Comparison of ENCODE assay signal across 8 cellular contexts in genomic region chr6:157045831-157046454, GRCh38.
A peak's percentile ranks its signal among the peaks of the same experiment; 100 is the strongest.
DNase-seq lines count a peak whose midpoint lies in the region; ATAC-seq and TF ChIP-seq lines count a peak whose summit lies in the region.

No MANE protein-coding gene starts in this region.

- H3K4me3 Mint-ChIP-seq in activated naive CD4-positive, alpha-beta T cell treated with anti-CD3 and anti-CD28 coated beads, Interleukin-2, amount 10 ng/mL, durations not matched to agents 7 days and 5 days = no peak overlapping the region

- intact Hi-C loops in adrenal gland (cut with DNase I) = loop anchor here in 1 of 2 donors (10.0 kb wide), 1 partner anchor 229 kb away; no protein-coding TSS in a partner anchor

- H3K4me3 ChIP-seq in KMS-11 (IDR thresholded peaks at IDR 0.05; ENCODE audit: insufficient read depth, low read depth, low read length) (no peak overlapping the region), adrenal gland (peak overlapping the region in 1 of 4 donors; percentile 4), liver (ENCODE audit: low read depth in 1 of 3, low read length in 3 of 3) (no peak overlapping the region)

- H3K27ac Mint-ChIP-seq in activated naive CD4-positive, alpha-beta T cell treated with anti-CD3 and anti-CD28 coated beads, Interleukin-2, amount 10 ng/mL, durations not matched to agents 7 days and 5 days = no peak overlapping the region

- H3K36me3 Mint-ChIP-seq in activated naive CD4-positive, alpha-beta T cell treated with anti-CD3 and anti-CD28 coated beads, Interleukin-2, amount 10 ng/mL, durations not matched to agents 7 days and 5 days = peaks cover 4% of the 10 kb centered on the region

- H3K79me2 ChIP-seq in KMS-11 (ENCODE audit: insufficient read depth, low read depth) = peaks cover 14% of the 10 kb centered on the region

- peaks cover 8% of the 10 kb centered on the region; the same call in 1 of the 2 replicates for H4K20me1 ChIP-seq in KMS-11 (ENCODE audit: insufficient read depth)

- no peak overlapping the region for H3K9ac ChIP-seq in KMS-11
- no peak overlapping the region for H3K9ac ChIP-seq in liver (ENCODE audit: low read depth in 1 of 2, low read length in 2 of 2)

- CTCF ChIA-PET in activated naive CD4-positive, alpha-beta T cell treated with anti-CD3 and anti-CD28 coated beads, Interleukin-2, amount 10 ng/mL, durations not matched to agents 7 days and 5 days (lab: Charles Lee) = interaction anchor here (0.6 to 2.9 kb wide), 8 partner anchors 9 to 139 kb away, joined by 3 to 17 read pairs (median 4); no protein-coding TSS in a partner anchor

- no peak for TF ChIP-seq POLR2A in adrenal gland (IDR thresholded peaks at IDR 0.05)

- TF ChIP-seq RAD21 in liver (IDR thresholded peaks at IDR 0.05) = peak; percentile 66 to 82

- H3K27ac ChIP-seq in KMS-11 (no peak overlapping the region), adrenal gland (no peak overlapping the region), liver (ENCODE audit: low read depth in 1 of 2, low read length in 2 of 2) (no peak overlapping the region)

- peak; percentile 66 for TF ChIP-seq CTCF in KMS-11 (conservative IDR thresholded peaks at IDR 0.05; ENCODE audit: low read depth, low read length)
- TF ChIP-seq CTCF in adrenal gland (IDR thresholded peaks at IDR 0.05) = peak; percentile 29 to 68 (median 56)
- peak; percentile 40 for TF ChIP-seq CTCF in liver (IDR thresholded peaks at IDR 0.05; ENCODE audit: low read depth, low read length, missing input control)

- H3K27me3 ChIP-seq in KMS-11 (ENCODE audit: insufficient read depth, low read depth) (no peaks in the 10 kb centered on the region), adrenal gland (no peaks in the 10 kb centered on the region), liver (ENCODE audit: control insufficient read depth in 4 of 4, insufficient read depth in 4 of 4, low read length in 3 of 4) (no peaks in the 10 kb centered on the region)

- 8 to 46% (median 34%) methylated on average over 2 of the region's 2 CpGs for WGBS in adrenal gland, 4 donors
- WGBS in liver = 42% methylated on average over 2 of the region's 2 CpGs

- no peaks in the 10 kb centered on the region for H3K27me3 Mint-ChIP-seq in activated naive CD4-positive, alpha-beta T cell treated with anti-CD3 and anti-CD28 coated beads, Interleukin-2, amount 10 ng/mL, durations not matched to agents 7 days and 5 days

- H3K9me3 ChIP-seq in adrenal gland (replicated peaks in 1 of 3) = no peaks in the 10 kb centered on the region
- no peaks in the 10 kb centered on the region for H3K9me3 ChIP-seq in liver (ENCODE audit: control insufficient read depth in 4 of 4, low read length in 3 of 4)

- ATAC-seq in GM18868 (IDR thresholded peaks at IDR 0.05; ENCODE audit: unreplicated experiment) (no peak), HG02678 (IDR thresholded peaks at IDR 0.05; ENCODE audit: unreplicated experiment) (no peak)

- H3K36me3 ChIP-seq in KMS-11 (ENCODE audit: insufficient read depth) (no peaks in the 10 kb centered on the region), adrenal gland (replicated peaks in 1 of 2) (no peaks in the 10 kb centered on the region), liver (ENCODE audit: control insufficient read depth in 4 of 4, insufficient read depth in 3 of 4, low read depth in 1 of 4, low read length in 3 of 4) (no peaks in the 10 kb centered on the region)

- no peaks in the 10 kb centered on the region for H3K9me3 Mint-ChIP-seq in activated naive CD4-positive, alpha-beta T cell treated with anti-CD3 and anti-CD28 coated beads, Interleukin-2, amount 10 ng/mL, durations not matched to agents 7 days and 5 days

- no peaks in the 10 kb centered on the region for H3K4me1 Mint-ChIP-seq in activated naive CD4-positive, alpha-beta T cell treated with anti-CD3 and anti-CD28 coated beads, Interleukin-2, amount 10 ng/mL, durations not matched to agents 7 days and 5 days

- no peak overlapping the region; the same call in 1 of the 2 replicates for H3K4me2 ChIP-seq in KMS-11

- DNase-seq in D341Med (ENCODE audit: low spot score) (peak; percentile 48), adrenal gland (no peak), KG1 (lab: John Stamatoyannopoulos, UW) (no peak)
- DNase-seq in activated naive CD4-positive, alpha-beta T cell treated with anti-CD3 and anti-CD28 coated beads, Interleukin-2, amount 10 ng/mL, durations not matched to agents 7 days and 5 days = no peak

- peaks cover 18% of the 10 kb centered on the region for H3K4me1 ChIP-seq in KMS-11 (ENCODE audit: low read depth, poor library complexity, severe bottlenecking)
- peaks cover 0 to 16% of the 10 kb centered on the region in 2 donors for H3K4me1 ChIP-seq in adrenal gland (replicated peaks in 1 of 2)
- H3K4me1 ChIP-seq in liver (ENCODE audit: control insufficient read depth in 4 of 4, insufficient read depth in 4 of 4, low read length in 3 of 4) = no peaks in the 10 kb centered on the region

- H2AFZ ChIP-seq in KMS-11 (ENCODE audit: low read depth) = no peak overlapping the region

TF ChIP-seq in liver, 16 proteins besides CTCF, POLR2A, EP300 and RAD21:
- no peak for TF ChIP-seq REST (IDR thresholded peaks at IDR 0.05)
- TF ChIP-seq NR2F2 (IDR thresholded peaks at IDR 0.05) = no peak
